23 cellular contexts compared by ENCODE assay signal in genomic region chr1:81071072-81071858, GRCh38.
"Had no signal": no experiment of that assay in that cellular context is flagged by ENCODE, and none has a peak within 500 bp of the region (broad histone marks: within the 10 kb centered on the region; RNA-seq: fewer than 3 reads in every experiment).

No MANE protein-coding gene starts in this region.

- H3K36me3 ChIP-seq: SJSA1 had no signal

- DNase-seq: Kasumi-1, MM.1S, NCI-H1092 treated with DMSO at 0.1 percent for 48 hours, NCI-H1436, NCI-H187, NCI-H2029, NCI-H2081 treated with DMSO at 0.1 percent for 48 hours, NCI-H2171, NCI-H226, NCI-H446, NCI-H510A, NCI-H524 treated with DMSO at 0.1 percent for 48 hours, NCI-H69, NCI-H774, PC-9, Right ventricle myocardium superior, RPMI8226, SIG-M5 had no signal

- ATAC-seq: K562 had no signal

- H3K4me2 ChIP-seq: KMS-11, PC-9 had no signal

- H3K4me1 Mint-ChIP-seq: IgD-negative memory B cell had no signal

- H3K9me3 ChIP-seq: SJSA1 had no signal

- H3K4me3 ChIP-seq: K562, PC-9, SJSA1 had no signal

- H2AFZ ChIP-seq: PC-9 had no signal

- H3K27ac ChIP-seq: HL-60, KMS-11, PC-9, SJSA1 had no signal

- H3K27me3 ChIP-seq: SJSA1 had no signal

- H3K27ac Mint-ChIP-seq: IgD-negative memory B cell had no signal

- H3K27me3 Mint-ChIP-seq: IgD-negative memory B cell had no signal

- H3K9ac ChIP-seq: KMS-11 had no signal

- H3K36me3 Mint-ChIP-seq: IgD-negative memory B cell had no signal

- H3K4me1 ChIP-seq: SJSA1 had no signal
